In the genomic region with DNA sequence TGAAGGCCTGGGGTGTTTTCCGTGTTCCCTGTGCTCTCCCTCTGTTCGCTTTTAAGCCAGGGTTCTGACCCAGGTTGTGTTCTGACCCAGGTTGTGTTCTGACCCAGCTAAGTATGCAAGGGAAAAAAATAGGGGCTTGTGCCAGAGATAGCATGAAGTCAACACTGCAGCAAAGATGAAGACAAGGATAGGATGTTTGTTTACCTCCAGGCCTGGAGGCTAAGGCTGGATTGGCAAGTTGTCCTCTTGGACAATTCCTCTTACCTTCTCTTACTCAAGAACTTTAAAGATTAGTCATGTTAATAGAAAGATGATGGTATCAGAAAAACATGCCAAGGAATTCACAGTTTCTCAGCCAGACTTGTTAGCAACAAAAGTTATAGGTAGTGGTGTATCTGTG, we compare ENCODE assay signal across 18 cellular contexts.
DNase-seq lines count a peak whose midpoint lies in the region; ATAC-seq and TF ChIP-seq lines count a peak whose summit lies in the region.
"Had no signal": no experiment of that assay in that cellular context is flagged by ENCODE, and none has a peak within 500 bp of the region (broad histone marks: within the 10 kb centered on the region; RNA-seq: fewer than 3 reads in every experiment).

No MANE protein-coding gene starts in this region.

- no peak overlapping the region for H3K4me3 ChIP-seq in foreskin fibroblast (ENCODE audit: low read depth in 1 of 2, low read length in 2 of 2)

- no peak for TF ChIP-seq CTCF in foreskin fibroblast (IDR thresholded peaks at IDR 0.05; ENCODE audit: low read depth, low read length)

- no peak for ATAC-seq in HG03354 (IDR thresholded peaks at IDR 0.05; ENCODE audit: poor library complexity, severe bottlenecking, unreplicated experiment)

- in situ Hi-C loops in T47D (cut with HindIII; ENCODE audit: low pct_unique_long_range_greater_than_20kb, low sequenced_read_pairs): no loop called here

- DNase-seq in NCI-H226 (peak; percentile 64), T47D (ENCODE audit: low read depth in 1 of 2, low spot score in 1 of 2) (peak; percentile 51 to 95), foreskin fibroblast (peak; percentile 14 to 15), medulla oblongata (ENCODE audit: extremely low spot score) (no peak), GOT3 (lab: John Stamatoyannopoulos, UW) (no peak)
- DNase-seq in activated CD4-positive, alpha-beta T cell treated with anti-CD3 and anti-CD28 coated beads for 1 hour: no peak
- DNase-seq: ACHN, AML-193, HFFc6, Kasumi-1, NCI-H1105 treated with DMSO at 0.1 percent for 48 hours, NCI-H1694, NCI-H2107, NCI-H2227 treated with DMSO at 0.1 percent for 48 hours, NCI-H524, NCI-H82, OCI-M1 had no signal

Comparison
In these comparisons a context has a peak if more than half of its experiments do, and no peak if none do; other contexts are left out.
1. DNase-seq: peak in NCI-H226 (single experiment), T47D (2 of 2) and foreskin fibroblast (2 of 2); none in medulla oblongata (single experiment), activated CD4-positive, alpha-beta T cell treated with anti-CD3 and anti-CD28 coated beads for 1 hour (single experiment) and GOT3 (single experiment).